In the genomic region with DNA sequence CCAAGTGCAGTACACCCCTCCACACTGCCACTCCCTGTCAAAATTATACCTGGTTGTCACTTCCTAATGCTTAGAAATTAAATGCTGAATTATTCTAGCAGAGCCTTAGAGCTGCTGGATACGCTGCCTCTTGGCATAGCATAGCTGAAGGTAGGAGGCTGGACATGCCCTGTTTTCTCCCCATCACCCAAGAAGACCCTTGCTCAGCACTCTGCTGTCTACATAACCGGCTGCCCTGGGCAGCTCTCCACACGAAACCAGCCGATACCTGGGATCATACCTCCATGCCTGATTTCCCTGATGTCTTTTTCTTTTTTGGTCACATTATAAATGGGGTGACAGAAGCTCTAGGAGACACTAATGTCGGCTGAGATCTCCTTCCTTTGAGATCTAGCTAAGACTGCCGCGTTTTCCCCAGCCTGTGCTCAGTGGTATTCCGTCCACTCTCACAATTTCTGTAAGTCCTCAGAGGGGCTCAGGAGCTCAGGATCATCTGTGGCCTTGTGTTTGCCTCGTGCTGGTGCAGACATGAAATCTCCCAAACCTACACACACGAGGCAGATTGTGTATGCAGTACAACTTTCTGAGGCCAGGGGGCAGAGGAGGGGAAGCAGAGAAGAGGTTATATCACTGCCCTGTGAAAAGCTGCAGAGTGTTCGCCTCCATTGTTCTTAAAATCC, we compare ENCODE assay signal across 8 cellular contexts. TPM values are rescaled to one million over a fixed set of nuclear protein-coding genes. Genes with fewer than 3 reads are reported as not detected.
DNase-seq lines count a peak whose midpoint lies in the region; ATAC-seq and TF ChIP-seq lines count a peak whose summit lies in the region.

No MANE protein-coding gene starts in this region.

- H3K27ac Mint-ChIP-seq in neural crest cell (ENCODE audit: unreplicated experiment) = peak overlapping the region; percentile 48

- H3K9me3 Mint-ChIP-seq in neural crest cell = no peaks in the 10 kb centered on the region

- no peak for ATAC-seq in GM21367 (IDR thresholded peaks at IDR 0.05; ENCODE audit: unreplicated experiment)

- H3K4me1 Mint-ChIP-seq in neural crest cell = peaks cover 18% of the 10 kb centered on the region

- H4K20me1 ChIP-seq in OCI-LY1 (ENCODE audit: insufficient read depth, low read length) = no peaks in the 10 kb centered on the region
- H4K20me1 ChIP-seq in fibroblast of lung (ENCODE audit: control insufficient read depth, extremely low read depth, insufficient read depth, low read length) = no peaks in the 10 kb centered on the region

- no peak overlapping the region for H2AFZ ChIP-seq in OCI-LY1 (ENCODE audit: low read length)
- H2AFZ ChIP-seq in fibroblast of lung (ENCODE audit: low read length) = no peak overlapping the region

- no peaks in the 10 kb centered on the region for H3F3A ChIP-seq in OCI-LY1 (ENCODE audit: insufficient read depth, low read length)

- no peaks in the 10 kb centered on the region for H3K9me2 ChIP-seq in OCI-LY1 (ENCODE audit: low read depth, low read length)

- H3K9me3 ChIP-seq in OCI-LY1 (ENCODE audit: low read length) (no peaks in the 10 kb centered on the region), fibroblast of lung (ENCODE audit: control insufficient read depth, insufficient read depth, low read depth, low read length) (no peaks in the 10 kb centered on the region), suprapubic skin (no peaks in the 10 kb centered on the region)

- peak; percentile 64 for TF ChIP-seq CTCF in OCI-LY1 (IDR thresholded peaks at IDR 0.05; ENCODE audit: low read length)
- peak; percentile 80 to 84 for TF ChIP-seq CTCF in fibroblast of lung (conservative IDR thresholded peaks at IDR 0.05 in 1 of 2, IDR thresholded peaks at IDR 0.05 in 1 of 2; ENCODE audit: low read depth in 1 of 2, low read length in 2 of 2)
- peak; percentile 72 for TF ChIP-seq CTCF in neural crest cell (conservative IDR thresholded peaks at IDR 0.05)
- peak in 1 of 2 donors; percentile 66 for TF ChIP-seq CTCF in suprapubic skin (IDR thresholded peaks at IDR 0.05)

- H3K9ac ChIP-seq in OCI-LY1 (ENCODE audit: low read length) (no peak overlapping the region; the same call in 1 of the 2 replicates), fibroblast of lung (ENCODE audit: insufficient read depth, low read length) (no peak overlapping the region)

- H3K4me2 ChIP-seq in OCI-LY1 (ENCODE audit: low read length) (no peak overlapping the region), fibroblast of lung (ENCODE audit: extremely low read depth, insufficient read depth, low read length) (no peak overlapping the region)

- 67% methylated on average over 11 of the region's 11 CpGs for WGBS in suprapubic skin

- H3K36me3 ChIP-seq in OCI-LY1 (ENCODE audit: insufficient read depth, low read length) (no peaks in the 10 kb centered on the region), fibroblast of lung (ENCODE audit: control insufficient read depth, insufficient read depth, low read length) (no peaks in the 10 kb centered on the region), suprapubic skin (no peaks in the 10 kb centered on the region)

- H3K27ac ChIP-seq in OCI-LY1 (ENCODE audit: low read depth, low read length, poor library complexity, severe bottlenecking) (no peak overlapping the region), fibroblast of lung (ENCODE audit: insufficient read depth, low read length) (no peak overlapping the region), suprapubic skin (no peak overlapping the region)

- H3K4me1 ChIP-seq in OCI-LY1 (ENCODE audit: insufficient read depth, low read length, severe bottlenecking) (no peaks in the 10 kb centered on the region), fibroblast of lung (ENCODE audit: control insufficient read depth, extremely low read depth, insufficient read depth, low read length) (no peaks in the 10 kb centered on the region), suprapubic skin (peaks cover 5% of the 10 kb centered on the region)

- H3K79me2 ChIP-seq in OCI-LY1 (ENCODE audit: insufficient read depth, low read length) (no peaks in the 10 kb centered on the region), fibroblast of lung (ENCODE audit: control insufficient read depth, insufficient read depth, low read length) (no peaks in the 10 kb centered on the region)

- H3K27me3 ChIP-seq in OCI-LY1 (ENCODE audit: insufficient read depth, low read length) (no peaks in the 10 kb centered on the region), fibroblast of lung (ENCODE audit: control insufficient read depth, insufficient read depth, low read length) (no peaks in the 10 kb centered on the region), suprapubic skin (no peaks in the 10 kb centered on the region)

- no peak for TF ChIP-seq EP300 in suprapubic skin (IDR thresholded peaks at IDR 0.05)

- H3K4me3 ChIP-seq in Jurkat, Clone E6-1 (ENCODE audit: low read length) = no peak overlapping the region
- H3K4me3 ChIP-seq in OCI-LY1 (ENCODE audit: low read depth, low read length, poor library complexity, severe bottlenecking) (no peak overlapping the region), fibroblast of lung (replicated peaks in 1 of 4; ENCODE audit: control extremely low read depth in 1 of 4, insufficient read depth in 1 of 4, low read depth in 3 of 4, low read length in 4 of 4) (no peak overlapping the region), suprapubic skin (no peak overlapping the region)

- DNase-seq in G401 (ENCODE audit: low spot score) (peak; percentile 64), fibroblast of lung (ENCODE audit: low read depth in 2 of 2) (peak; percentile 37 to 65), neural crest cell (ENCODE audit: low read depth, low spot score) (peak; percentile 73), suprapubic skin (ENCODE audit: low spot score in 2 of 2) (no peak)
- peak; percentile 73 for DNase-seq in Jurkat, Clone E6-1 (ENCODE audit: low read depth, low spot score)
- DNase-seq in activated T-cell treated with anti-CD3 and anti-CD28 coated beads, Interleukin-2, amount 50 U/mL, for 1 hour = peak; percentile 64

- no peak overlapping the region for H3K4me3 Mint-ChIP-seq in neural crest cell

- no peaks in the 10 kb centered on the region for H3K36me3 Mint-ChIP-seq in neural crest cell (ENCODE audit: low read depth)

- TF ChIP-seq POLR2A in suprapubic skin (IDR thresholded peaks at IDR 0.05) = no peak

- in situ Hi-C loops in G401 (cut with HindIII; ENCODE audit: low sequenced_read_pairs) = no loop called here

- no peaks in the 10 kb centered on the region for H3K27me3 Mint-ChIP-seq in neural crest cell (ENCODE audit: low read depth)

RNA-seq across cellular contexts. Expression of a gene that starts 13.5 kb away (rescaled TPM):
- not detected in 2 replicates for total RNA-seq in G401 (2014; rRNA removed; shearing (Covaris generic))
- polyA plus RNA-seq in Jurkat, Clone E6-1 (2012; ENCODE audit: insufficient read depth, insufficient read length) = 186 TPM
- total RNA-seq in fibroblast of lung (not detected in 2 replicates), neural crest cell (2.4 and 2.8 TPM in 2 replicates), suprapubic skin (1 to 10 TPM; 1.1 to 5.5 (median 2.2) TPM)
- 0.10 TPM in 1 of 2 replicates, not detected in the other for polyA plus RNA-seq in fibroblast of lung
- polyA plus RNA-seq in fibroblast of lung (2012) = not detected in 2 replicates
- polyA minus RNA-seq in fibroblast of lung (ENCODE audit: low replicate concordance) = not detected in 2 replicates

RNA-seq across cellular contexts. Expression of a gene that starts 30.4 kb away (rescaled TPM):
- total RNA-seq in G401 (2014; rRNA removed; shearing (Covaris generic)) = 4.8 TPM in 1 of 2 replicates, not detected in the other
- polyA plus RNA-seq in Jurkat, Clone E6-1 (2012; ENCODE audit: insufficient read depth, insufficient read length) = 0.86 TPM
- 0.77 and 0.99 TPM in 2 replicates for total RNA-seq in fibroblast of lung
- 0.41 and 1.1 TPM in 2 replicates for polyA plus RNA-seq in fibroblast of lung
- polyA plus RNA-seq in fibroblast of lung (2012) = 0.69 and 0.94 TPM in 2 replicates
- polyA minus RNA-seq in fibroblast of lung (ENCODE audit: low replicate concordance) = not detected in 2 replicates
- total RNA-seq in neural crest cell = 10.3 and 12.5 TPM in 2 replicates
- total RNA-seq in suprapubic skin = 10 to 100 TPM in 3 of 4 donors, 1 to 10 TPM in 1; 4.5 to 45.7 (median 14.7) TPM

RNA-seq across cellular contexts. Expression of a gene that starts 36.1 kb away (rescaled TPM):
- 57.6 and 68.4 TPM in 2 replicates for total RNA-seq in G401 (2014; rRNA removed; shearing (Covaris generic))
- 71.1 TPM for polyA plus RNA-seq in Jurkat, Clone E6-1 (2012; ENCODE audit: insufficient read depth, insufficient read length)
- total RNA-seq in fibroblast of lung (38.8 and 69.9 TPM in 2 replicates), neural crest cell (62.6 and 63.4 TPM in 2 replicates), suprapubic skin (10 to 100 TPM; 54.9 to 89.1 (median 74.4) TPM)
- polyA plus RNA-seq in fibroblast of lung = 38.3 and 40.8 TPM in 2 replicates
- 54.1 and 62.6 TPM in 2 replicates for polyA plus RNA-seq in fibroblast of lung (2012)
- 114 and 133 TPM in 2 replicates for polyA minus RNA-seq in fibroblast of lung (ENCODE audit: low replicate concordance)

RNA-seq across cellular contexts. Expression of a gene that starts 54.0 kb away (rescaled TPM):
- 441 and 748 TPM in 2 replicates for total RNA-seq in G401 (2014; rRNA removed; shearing (Covaris generic))
- polyA plus RNA-seq in Jurkat, Clone E6-1 (2012; ENCODE audit: insufficient read depth, insufficient read length) = 304 TPM
- total RNA-seq in fibroblast of lung (381 and 460 TPM in 2 replicates), neural crest cell (142 TPM in 2 replicates), suprapubic skin (100 to 1,000 TPM; 260 to 595 (median 427) TPM)
- 241 and 257 TPM in 2 replicates for polyA plus RNA-seq in fibroblast of lung
- 297 and 334 TPM in 2 replicates for polyA plus RNA-seq in fibroblast of lung (2012)
- polyA minus RNA-seq in fibroblast of lung (ENCODE audit: low replicate concordance) = 35.5 and 37.2 TPM in 2 replicates

Comparison
In these comparisons a context has a peak if more than half of its experiments do, and no peak if none do; other contexts are left out.
1. DNase-seq: peak in G401 (single experiment), Jurkat, Clone E6-1 (single experiment), activated T-cell treated with anti-CD3 and anti-CD28 coated beads, Interleukin-2, amount 50 U/mL, for 1 hour (single experiment), fibroblast of lung (2 of 2) and neural crest cell (single experiment); none in suprapubic skin (0 of 2).